Comparison of ENCODE assay signal across 8 cellular contexts in the genomic region with DNA sequence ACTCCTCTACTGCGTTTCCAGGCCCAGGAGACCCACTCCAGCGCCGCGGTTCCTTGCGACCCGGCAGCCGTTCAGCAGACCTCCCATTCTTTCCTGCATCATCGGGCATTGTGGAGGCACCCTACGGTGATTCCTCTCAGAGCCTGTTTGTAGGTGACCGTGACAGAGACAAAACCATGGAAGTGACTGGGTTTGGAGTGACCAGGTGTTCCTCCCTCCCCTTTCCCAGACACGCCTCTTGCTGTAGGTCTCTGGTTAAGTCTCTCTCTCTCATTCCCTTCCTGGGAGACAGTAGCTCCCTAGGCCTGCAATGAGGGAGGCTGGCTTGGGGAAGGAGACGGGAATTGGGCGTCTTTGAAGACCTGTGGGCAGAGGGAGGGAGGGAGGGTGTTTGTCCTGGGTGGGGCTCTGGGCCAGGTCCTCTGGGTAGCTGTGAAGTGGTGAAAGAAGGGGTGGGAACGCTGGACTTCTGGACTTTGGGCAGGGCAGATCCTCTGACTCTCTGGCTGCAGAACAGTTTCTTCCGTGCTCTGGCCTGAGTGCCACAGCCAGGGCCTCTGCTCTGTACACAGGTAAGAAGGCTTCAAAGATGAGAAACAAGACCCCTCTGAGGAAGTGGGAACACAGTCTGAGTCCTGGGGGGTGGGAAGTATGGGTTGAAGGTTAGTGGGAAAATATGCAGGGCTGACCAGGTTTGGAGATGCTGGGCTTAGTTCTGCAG. TPM values are rescaled to one million over a fixed set of nuclear protein-coding genes. Genes with fewer than 3 reads are reported as not detected.
DNase-seq lines count a peak whose midpoint lies in the region; ATAC-seq and TF ChIP-seq lines count a peak whose summit lies in the region.

No MANE protein-coding gene starts in this region.

- peak overlapping the region; percentile 96 for H3K4me3 Mint-ChIP-seq in activated naive CD8-positive, alpha-beta T cell treated with anti-CD3 and anti-CD28 coated beads, Interleukin-2, amount 50 U/mL, for 24 hours

- 14% methylated on average over 12 of the region's 15 CpGs for WGBS in smooth muscle cell (ENCODE audit: low lambda C conversion rate)

- no peaks in the 10 kb centered on the region for H3K27me3 Mint-ChIP-seq in activated naive CD8-positive, alpha-beta T cell treated with anti-CD3 and anti-CD28 coated beads, Interleukin-2, amount 50 U/mL, for 24 hours

- H3K4me1 ChIP-seq in BE2C (peaks cover 4% of the 10 kb centered on the region; the same call in 1 of the 2 replicates), HUES48 (ENCODE audit: control insufficient read depth, insufficient read depth, low read length) (peaks cover 6% of the 10 kb centered on the region), smooth muscle cell (ENCODE audit: low read depth) (peaks cover 16% of the 10 kb centered on the region)

- peak overlapping the region; percentile 92 for H3K4me2 ChIP-seq in smooth muscle cell

- H3K27me3 ChIP-seq in BE2C (no peaks in the 10 kb centered on the region), HUES48 (ENCODE audit: control insufficient read depth, insufficient read depth, low read length) (no peaks in the 10 kb centered on the region), smooth muscle cell (ENCODE audit: low read depth) (no peaks in the 10 kb centered on the region)

- H3K36me3 ChIP-seq in BE2C (peaks cover 8% of the 10 kb centered on the region), HUES48 (ENCODE audit: control insufficient read depth, insufficient read depth, low read length) (peaks cover 28% of the 10 kb centered on the region), smooth muscle cell (ENCODE audit: low read depth) (no peaks in the 10 kb centered on the region)

- peak overlapping the region; percentile 98 for H3K27ac Mint-ChIP-seq in activated naive CD8-positive, alpha-beta T cell treated with anti-CD3 and anti-CD28 coated beads, Interleukin-2, amount 50 U/mL, for 24 hours

- H3K9me3 ChIP-seq in BE2C (no peaks in the 10 kb centered on the region), HUES48 (ENCODE audit: control insufficient read depth, insufficient read depth, low read length) (no peaks in the 10 kb centered on the region), smooth muscle cell (replicated peaks; ENCODE audit: low read depth) (no peaks in the 10 kb centered on the region)

- H3K9ac ChIP-seq in HUES48 (ENCODE audit: low read depth, low read length) = peak overlapping the region; percentile 84; the same call in 1 of the 2 replicates
- H3K9ac ChIP-seq in smooth muscle cell (ENCODE audit: low read depth) = peak overlapping the region; percentile 94

- H2AFZ ChIP-seq in smooth muscle cell (ENCODE audit: low read depth) = peak overlapping the region; percentile 81

- H3K27ac ChIP-seq in HUES48 (ENCODE audit: low read depth, low read length) (peak overlapping the region; percentile 95), smooth muscle cell (ENCODE audit: low read depth) (peak overlapping the region; percentile 89)

- H3K4me3 ChIP-seq in BE2C (ENCODE audit: low read depth, low read length) (peak overlapping the region; percentile 94), HUES48 (ENCODE audit: low read depth, low read length) (peak overlapping the region; percentile 98), iPS-11a (ENCODE audit: low read depth, low read length) (peak overlapping the region; percentile 88), smooth muscle cell (peak overlapping the region; percentile 88)

- no peaks in the 10 kb centered on the region for H3F3A ChIP-seq in smooth muscle cell (ENCODE audit: low read depth)

- no peaks in the 10 kb centered on the region for H4K20me1 ChIP-seq in smooth muscle cell (ENCODE audit: low read depth)

- no peak for ATAC-seq in activated naive CD8-positive, alpha-beta T cell treated with anti-CD3 and anti-CD28 coated beads, Interleukin-2, amount 50 U/mL, for 24 hours
- no peak for ATAC-seq in activated CD4-positive, CD25-positive, alpha-beta regulatory T cell treated with anti-CD3 and anti-CD28 coated beads, Interleukin-2, amount 50 U/mL, for 24 hours

- H3K9me3 Mint-ChIP-seq in activated naive CD8-positive, alpha-beta T cell treated with anti-CD3 and anti-CD28 coated beads, Interleukin-2, amount 50 U/mL, for 24 hours = no peaks in the 10 kb centered on the region

- no peak for TF ChIP-seq CTCF in BE2C (IDR thresholded peaks at IDR 0.05; ENCODE audit: low read depth, low read length)
- TF ChIP-seq CTCF in smooth muscle cell (IDR thresholded peaks at IDR 0.05; ENCODE audit: borderline replicate concordance, insufficient read depth, poor library complexity, severe bottlenecking) = no peak

- peaks cover 22% of the 10 kb centered on the region for H3K79me2 ChIP-seq in smooth muscle cell (ENCODE audit: low read depth)

- peaks cover 20% of the 10 kb centered on the region for H3K36me3 Mint-ChIP-seq in activated naive CD8-positive, alpha-beta T cell treated with anti-CD3 and anti-CD28 coated beads, Interleukin-2, amount 50 U/mL, for 24 hours (ENCODE audit: low read depth)

- peaks cover 31% of the 10 kb centered on the region for H3K4me1 Mint-ChIP-seq in activated naive CD8-positive, alpha-beta T cell treated with anti-CD3 and anti-CD28 coated beads, Interleukin-2, amount 50 U/mL, for 24 hours

- DNase-seq in BE2C (no peak), smooth muscle cell (lab: John Stamatoyannopoulos, UW; ENCODE audit: unreplicated experiment) (no peak), SKM-1 treated with dmso at 0.1 percent for 144 hours (lab: John Stamatoyannopoulos, UW; ENCODE audit: unreplicated experiment) (no peak)
- no peak for DNase-seq in activated naive CD8-positive, alpha-beta T cell treated with anti-CD3 and anti-CD28 coated beads, Interleukin-2, amount 50 U/mL, for 24 hours
- DNase-seq in activated CD4-positive, CD25-positive, alpha-beta regulatory T cell treated with anti-CD3 and anti-CD28 coated beads, Interleukin-2, amount 50 U/mL, for 72 hours = no peak

RNA-seq across cellular contexts. Expression of a gene that starts 0.8 kb away (rescaled TPM):
- polyA plus RNA-seq in BE2C (2012; ENCODE audit: insufficient read depth, insufficient read length, low read depth) = 42.9 TPM
- 13.2 and 20.0 TPM in 2 replicates for total RNA-seq in smooth muscle cell
- 25.3 and 25.7 TPM in 2 replicates for polyA plus RNA-seq in smooth muscle cell

RNA-seq across cellular contexts. Expression of a gene that starts 1.0 kb away (rescaled TPM):
- 294 TPM for polyA plus RNA-seq in BE2C (2012; ENCODE audit: insufficient read depth, insufficient read length, low read depth)
- total RNA-seq in smooth muscle cell = 16.4 and 24.0 TPM in 2 replicates
- 112 and 125 TPM in 2 replicates for polyA plus RNA-seq in smooth muscle cell

RNA-seq across cellular contexts. Expression of a gene that starts 6.5 kb away (rescaled TPM):
- 25.9 TPM for polyA plus RNA-seq in BE2C (2012; ENCODE audit: insufficient read depth, insufficient read length, low read depth)
- 36.9 and 51.4 TPM in 2 replicates for total RNA-seq in smooth muscle cell
- 48.7 and 49.6 TPM in 2 replicates for polyA plus RNA-seq in smooth muscle cell

RNA-seq across cellular contexts. Expression of a gene that starts 15.9 kb away (rescaled TPM):
- polyA plus RNA-seq in BE2C (2012; ENCODE audit: insufficient read depth, insufficient read length, low read depth) = 147 TPM
- 376 and 417 TPM in 2 replicates for total RNA-seq in smooth muscle cell
- polyA plus RNA-seq in smooth muscle cell = 596 and 598 TPM in 2 replicates

RNA-seq across cellular contexts. Expression of a gene that starts 38.8 kb away (rescaled TPM):
- polyA plus RNA-seq in BE2C (2012; ENCODE audit: insufficient read depth, insufficient read length, low read depth) = 82.4 TPM
- total RNA-seq in smooth muscle cell = 56.4 and 64.8 TPM in 2 replicates
- 71.9 and 72.7 TPM in 2 replicates for polyA plus RNA-seq in smooth muscle cell
